1 cellular context compared by ENCODE assay signal in the genomic region with DNA sequence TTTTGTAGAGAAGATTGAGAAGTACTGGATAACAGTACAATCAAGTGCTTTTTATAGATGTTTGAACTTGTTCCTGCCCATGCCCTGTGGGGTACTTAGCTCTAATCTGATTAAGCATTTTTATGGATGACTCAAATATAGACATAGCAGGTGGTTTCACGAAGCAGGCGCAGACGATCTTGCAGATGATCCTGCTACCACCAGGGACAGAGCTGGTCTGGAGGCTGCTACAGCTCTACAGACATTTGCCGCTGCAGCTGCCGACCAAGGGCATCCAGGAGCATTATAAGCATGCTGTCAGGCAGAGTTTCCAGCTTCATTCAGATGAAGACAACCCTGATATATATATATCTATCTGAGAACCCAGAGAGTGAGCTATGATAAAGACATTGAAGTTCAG.
TF ChIP-seq lines count a peak whose summit lies in the region.

No MANE protein-coding gene starts in this region.

TF ChIP-seq in GM23338, 12 proteins besides CTCF, POLR2A, EP300 and RAD21 (continued from another document):
- TF ChIP-seq, protein P1, sequence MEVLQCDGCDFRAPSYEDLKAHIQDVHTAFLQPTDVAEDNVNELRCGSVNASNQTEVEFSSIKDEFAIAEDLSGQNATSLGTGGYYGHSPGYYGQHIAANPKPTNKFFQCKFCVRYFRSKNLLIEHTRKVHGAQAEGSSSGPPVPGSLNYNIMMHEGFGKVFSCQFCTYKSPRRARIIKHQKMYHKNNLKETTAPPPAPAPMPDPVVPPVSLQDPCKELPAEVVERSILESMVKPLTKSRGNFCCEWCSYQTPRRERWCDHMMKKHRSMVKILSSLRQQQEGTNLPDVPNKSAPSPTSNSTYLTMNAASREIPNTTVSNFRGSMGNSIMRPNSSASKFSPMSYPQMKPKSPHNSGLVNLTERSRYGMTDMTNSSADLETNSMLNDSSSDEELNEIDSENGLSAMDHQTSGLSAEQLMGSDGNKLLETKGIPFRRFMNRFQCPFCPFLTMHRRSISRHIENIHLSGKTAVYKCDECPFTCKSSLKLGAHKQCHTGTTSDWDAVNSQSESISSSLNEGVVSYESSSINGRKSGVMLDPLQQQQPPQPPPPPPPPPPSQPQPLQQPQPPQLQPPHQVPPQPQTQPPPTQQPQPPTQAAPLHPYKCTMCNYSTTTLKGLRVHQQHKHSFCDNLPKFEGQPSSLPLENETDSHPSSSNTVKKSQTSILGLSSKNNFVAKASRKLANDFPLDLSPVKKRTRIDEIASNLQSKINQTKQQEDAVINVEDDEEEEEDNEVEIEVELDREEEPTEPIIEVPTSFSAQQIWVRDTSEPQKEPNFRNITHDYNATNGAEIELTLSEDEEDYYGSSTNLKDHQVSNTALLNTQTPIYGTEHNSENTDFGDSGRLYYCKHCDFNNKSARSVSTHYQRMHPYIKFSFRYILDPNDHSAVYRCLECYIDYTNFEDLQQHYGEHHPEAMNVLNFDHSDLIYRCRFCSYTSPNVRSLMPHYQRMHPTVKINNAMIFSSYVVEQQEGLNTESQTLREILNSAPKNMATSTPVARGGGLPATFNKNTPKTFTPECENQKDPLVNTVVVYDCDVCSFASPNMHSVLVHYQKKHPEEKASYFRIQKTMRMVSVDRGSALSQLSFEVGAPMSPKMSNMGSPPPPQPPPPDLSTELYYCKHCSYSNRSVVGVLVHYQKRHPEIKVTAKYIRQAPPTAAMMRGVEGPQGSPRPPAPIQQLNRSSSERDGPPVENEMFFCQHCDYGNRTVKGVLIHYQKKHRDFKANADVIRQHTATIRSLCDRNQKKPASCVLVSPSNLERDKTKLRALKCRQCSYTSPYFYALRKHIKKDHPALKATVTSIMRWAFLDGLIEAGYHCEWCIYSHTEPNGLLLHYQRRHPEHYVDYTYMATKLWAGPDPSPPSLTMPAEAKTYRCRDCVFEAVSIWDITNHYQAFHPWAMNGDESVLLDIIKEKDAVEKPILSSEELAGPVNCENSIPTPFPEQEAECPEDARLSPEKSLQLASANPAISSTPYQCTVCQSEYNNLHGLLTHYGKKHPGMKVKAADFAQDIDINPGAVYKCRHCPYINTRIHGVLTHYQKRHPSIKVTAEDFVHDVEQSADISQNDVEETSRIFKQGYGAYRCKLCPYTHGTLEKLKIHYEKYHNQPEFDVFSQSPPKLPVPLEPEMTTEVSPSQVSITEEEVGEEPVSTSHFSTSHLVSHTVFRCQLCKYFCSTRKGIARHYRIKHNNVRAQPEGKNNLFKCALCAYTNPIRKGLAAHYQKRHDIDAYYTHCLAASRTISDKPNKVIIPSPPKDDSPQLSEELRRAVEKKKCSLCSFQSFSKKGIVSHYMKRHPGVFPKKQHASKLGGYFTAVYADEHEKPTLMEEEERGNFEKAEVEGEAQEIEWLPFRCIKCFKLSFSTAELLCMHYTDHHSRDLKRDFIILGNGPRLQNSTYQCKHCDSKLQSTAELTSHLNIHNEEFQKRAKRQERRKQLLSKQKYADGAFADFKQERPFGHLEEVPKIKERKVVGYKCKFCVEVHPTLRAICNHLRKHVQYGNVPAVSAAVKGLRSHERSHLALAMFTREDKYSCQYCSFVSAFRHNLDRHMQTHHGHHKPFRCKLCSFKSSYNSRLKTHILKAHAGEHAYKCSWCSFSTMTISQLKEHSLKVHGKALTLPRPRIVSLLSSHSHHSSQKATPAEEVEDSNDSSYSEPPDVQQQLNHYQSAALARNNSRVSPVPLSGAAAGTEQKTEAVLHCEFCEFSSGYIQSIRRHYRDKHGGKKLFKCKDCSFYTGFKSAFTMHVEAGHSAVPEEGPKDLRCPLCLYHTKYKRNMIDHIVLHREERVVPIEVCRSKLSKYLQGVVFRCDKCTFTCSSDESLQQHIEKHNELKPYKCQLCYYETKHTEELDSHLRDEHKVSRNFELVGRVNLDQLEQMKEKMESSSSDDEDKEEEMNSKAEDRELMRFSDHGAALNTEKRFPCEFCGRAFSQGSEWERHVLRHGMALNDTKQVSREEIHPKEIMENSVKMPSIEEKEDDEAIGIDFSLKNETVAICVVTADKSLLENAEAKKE (CRISPR knock-in tag; IDR thresholded peaks at IDR 0.05), result no peak
- TF ChIP-seq STAT1 (IDR thresholded peaks at IDR 0.05; ENCODE audit: unreplicated experiment) (no peak), CREB1 (CRISPR knock-in tag; IDR thresholded peaks at IDR 0.05; ENCODE audit: low read depth) (no peak)
- TF ChIP-seq, protein P2, sequence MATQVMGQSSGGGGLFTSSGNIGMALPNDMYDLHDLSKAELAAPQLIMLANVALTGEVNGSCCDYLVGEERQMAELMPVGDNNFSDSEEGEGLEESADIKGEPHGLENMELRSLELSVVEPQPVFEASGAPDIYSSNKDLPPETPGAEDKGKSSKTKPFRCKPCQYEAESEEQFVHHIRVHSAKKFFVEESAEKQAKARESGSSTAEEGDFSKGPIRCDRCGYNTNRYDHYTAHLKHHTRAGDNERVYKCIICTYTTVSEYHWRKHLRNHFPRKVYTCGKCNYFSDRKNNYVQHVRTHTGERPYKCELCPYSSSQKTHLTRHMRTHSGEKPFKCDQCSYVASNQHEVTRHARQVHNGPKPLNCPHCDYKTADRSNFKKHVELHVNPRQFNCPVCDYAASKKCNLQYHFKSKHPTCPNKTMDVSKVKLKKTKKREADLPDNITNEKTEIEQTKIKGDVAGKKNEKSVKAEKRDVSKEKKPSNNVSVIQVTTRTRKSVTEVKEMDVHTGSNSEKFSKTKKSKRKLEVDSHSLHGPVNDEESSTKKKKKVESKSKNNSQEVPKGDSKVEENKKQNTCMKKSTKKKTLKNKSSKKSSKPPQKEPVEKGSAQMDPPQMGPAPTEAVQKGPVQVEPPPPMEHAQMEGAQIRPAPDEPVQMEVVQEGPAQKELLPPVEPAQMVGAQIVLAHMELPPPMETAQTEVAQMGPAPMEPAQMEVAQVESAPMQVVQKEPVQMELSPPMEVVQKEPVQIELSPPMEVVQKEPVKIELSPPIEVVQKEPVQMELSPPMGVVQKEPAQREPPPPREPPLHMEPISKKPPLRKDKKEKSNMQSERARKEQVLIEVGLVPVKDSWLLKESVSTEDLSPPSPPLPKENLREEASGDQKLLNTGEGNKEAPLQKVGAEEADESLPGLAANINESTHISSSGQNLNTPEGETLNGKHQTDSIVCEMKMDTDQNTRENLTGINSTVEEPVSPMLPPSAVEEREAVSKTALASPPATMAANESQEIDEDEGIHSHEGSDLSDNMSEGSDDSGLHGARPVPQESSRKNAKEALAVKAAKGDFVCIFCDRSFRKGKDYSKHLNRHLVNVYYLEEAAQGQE (IDR thresholded peaks at IDR 0.05; ENCODE audit: unreplicated experiment), result no peak
